20 cellular contexts compared by ENCODE assay signal in genomic region chr7:46928719-46929118, GRCh38.
"Had no signal": no experiment of that assay in that cellular context is flagged by ENCODE, and none has a peak within 500 bp of the region (broad histone marks: within the 10 kb centered on the region; RNA-seq: fewer than 3 reads in every experiment).

No MANE protein-coding gene starts in this region.

- H3K4me3 ChIP-seq: colonic mucosa, prostate gland, right lobe of liver, stomach, thoracic aorta, transverse colon had no signal

- H3K9me3 ChIP-seq: colonic mucosa, prostate gland, right lobe of liver, thoracic aorta, transverse colon had no signal

- H3K79me2 ChIP-seq: parathyroid adenoma had no signal

- H2AFZ ChIP-seq: parathyroid adenoma had no signal

- H3K4me1 ChIP-seq: colonic mucosa, parathyroid adenoma, prostate gland, stomach, transverse colon had no signal

- H3K27ac ChIP-seq: colonic mucosa, foreskin keratinocyte, parathyroid adenoma, prostate gland, right lobe of liver, stomach, thoracic aorta, transverse colon had no signal

- H3K27me3 ChIP-seq: colonic mucosa, foreskin keratinocyte, right lobe of liver, stomach, transverse colon had no signal

- H3K36me3 ChIP-seq: colonic mucosa, prostate gland, right lobe of liver, stomach, thoracic aorta, transverse colon had no signal

- H3K9ac ChIP-seq: parathyroid adenoma had no signal

- DNase-seq: colonic mucosa; dermis blood vessel endothelial cell; erythroblast; foreskin keratinocyte; kidney glomerular epithelial cell; mammary epithelial cell; midbrain; naive B cell; nephron progenitor cell; retina; right lobe of liver; stimulated activated CD4-positive, alpha-beta T cell treated with anti-CD3 and anti-CD28 coated beads, Interleukin-12 subunit alpha, Interleukin-12 subunit beta, amount 100 ng/mL, for 4 hours; stimulated activated naive CD4-positive, alpha-beta T cell; stomach; substantia nigra; transverse colon had no signal

- ATAC-seq: foreskin keratinocyte, left lobe of liver, right lobe of liver had no signal
